In genomic region chr2:102449370-102449974, GRCh38 we compare ENCODE assay signal across 8 cellular contexts. TPM values are rescaled to one million over a fixed set of nuclear protein-coding genes. Genes with fewer than 3 reads are reported as not detected.
A peak's percentile ranks its signal among the peaks of the same experiment; 100 is the strongest.
DNase-seq lines count a peak whose midpoint lies in the region; ATAC-seq, FAIRE-seq and TF ChIP-seq lines count a peak whose summit lies in the region.

No MANE protein-coding gene starts in this region.

- peak; percentile 70 for FAIRE-seq in kidney (lab: Jason Lieb, UNC)

- H3K27ac ChIP-seq in kidney (ENCODE audit: low read depth in 2 of 2, low read length in 2 of 2), result no peak overlapping the region

- H3K9ac ChIP-seq in kidney (ENCODE audit: low read length in 2 of 2), result no peak overlapping the region

- peak; percentile 71 for TF ChIP-seq CTCF in astrocyte of the cerebellum (IDR thresholded peaks at IDR 0.05; ENCODE audit: low read depth, low read length, missing control alignments)
- TF ChIP-seq CTCF in kidney (IDR thresholded peaks at IDR 0.05; ENCODE audit: borderline replicate concordance, extremely low read depth, insufficient read depth), result peak; percentile 66

- in situ Hi-C loops in Caki2 (cut with HindIII; ENCODE audit: low pct_unique_long_range_greater_than_20kb, low sequenced_read_pairs), result no loop called here
- in situ Hi-C loops in astrocyte of the cerebellum (cut with HindIII; ENCODE audit: low sequenced_read_pairs), result no loop called here

- H3K4me3 ChIP-seq in astrocyte of the cerebellum (ENCODE audit: low read depth, low read length) (no peak overlapping the region), kidney (ENCODE audit: low read length in 2 of 2) (no peak overlapping the region)

- no peaks in the 10 kb centered on the region for H3K4me1 ChIP-seq in kidney (ENCODE audit: control insufficient read depth in 1 of 2, insufficient read depth in 1 of 2, low read depth in 1 of 2, low read length in 2 of 2)

- ATAC-seq in GM19328 (IDR thresholded peaks at IDR 0.05; ENCODE audit: unreplicated experiment), result no peak
- no peak for ATAC-seq in GM18519 (IDR thresholded peaks at IDR 0.05; ENCODE audit: low FRiP score, unreplicated experiment)

- no peaks in the 10 kb centered on the region for H3K36me3 ChIP-seq in kidney (ENCODE audit: control insufficient read depth in 1 of 2, insufficient read depth in 2 of 2, low read length in 2 of 2)

- H3K9me3 ChIP-seq in kidney (ENCODE audit: control insufficient read depth in 1 of 2, low read length in 2 of 2), result no peaks in the 10 kb centered on the region

- DNase-seq in Caki2 (ENCODE audit: low read depth) (peak; percentile 20), HK-2 (ENCODE audit: unreplicated experiment) (peak; percentile 22), T-helper 22 cell (ENCODE audit: low read depth) (peak; percentile 12), astrocyte of the cerebellum (ENCODE audit: low read depth) (peak; percentile 26), kidney (no peak)
- DNase-seq in stimulated activated CD4-positive, alpha-beta T cell treated with anti-CD3 and anti-CD28 coated beads, TNF-alpha, amount 100 ng/mL, for 4 hours (ENCODE audit: low read depth in 3 of 3), result peak; percentile 45 to 46 (median 46)

- intact Hi-C loops in kidney (cut with DNase I), result no loop called here

RNA-seq across cellular contexts. Expression of gene SLC9A4, which starts 23.6 kb away (rescaled TPM):
- not detected in 2 replicates for total RNA-seq in Caki2 (2014; rRNA removed; shearing (Covaris generic); ENCODE audit: low replicate concordance)
- 2.8 TPM for total RNA-seq in kidney
- polyA plus RNA-seq in kidney (ENCODE audit: insufficient read depth, low read depth, low replicate concordance), result 10.3 TPM

RNA-seq across cellular contexts. Expression of gene IL18RAP, which starts 26.5 kb away (rescaled TPM):
- not detected in 2 replicates for total RNA-seq in Caki2 (2014; rRNA removed; shearing (Covaris generic); ENCODE audit: low replicate concordance)
- 2.0 TPM for total RNA-seq in kidney
- polyA plus RNA-seq in kidney (ENCODE audit: insufficient read depth, low read depth, low replicate concordance), result not detected
